ENCODE assay signal across 1 cellular context in the genomic region with DNA sequence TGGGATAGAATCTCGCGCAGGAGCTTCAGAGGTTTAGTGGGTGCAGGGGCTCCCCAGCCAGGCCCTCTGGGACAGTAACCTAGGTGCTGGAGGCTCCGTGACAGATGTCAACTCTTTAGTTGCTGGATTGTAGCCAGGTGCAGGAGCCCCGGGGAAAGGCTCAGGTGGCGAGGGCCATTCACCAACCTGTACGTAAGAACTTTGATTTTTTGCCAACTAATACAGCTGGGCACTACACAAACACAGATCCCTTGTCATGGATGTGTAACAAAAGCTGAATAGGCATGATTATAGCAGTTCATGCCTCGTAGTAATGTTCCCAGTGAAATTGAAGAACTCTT.
TF ChIP-seq lines count a peak whose summit lies in the region.

No MANE protein-coding gene starts in this region.

TF ChIP-seq in SK-N-SH, 30 proteins besides CTCF, POLR2A, EP300 and RAD21 (continued from another document):
- TF ChIP-seq, protein P1, sequence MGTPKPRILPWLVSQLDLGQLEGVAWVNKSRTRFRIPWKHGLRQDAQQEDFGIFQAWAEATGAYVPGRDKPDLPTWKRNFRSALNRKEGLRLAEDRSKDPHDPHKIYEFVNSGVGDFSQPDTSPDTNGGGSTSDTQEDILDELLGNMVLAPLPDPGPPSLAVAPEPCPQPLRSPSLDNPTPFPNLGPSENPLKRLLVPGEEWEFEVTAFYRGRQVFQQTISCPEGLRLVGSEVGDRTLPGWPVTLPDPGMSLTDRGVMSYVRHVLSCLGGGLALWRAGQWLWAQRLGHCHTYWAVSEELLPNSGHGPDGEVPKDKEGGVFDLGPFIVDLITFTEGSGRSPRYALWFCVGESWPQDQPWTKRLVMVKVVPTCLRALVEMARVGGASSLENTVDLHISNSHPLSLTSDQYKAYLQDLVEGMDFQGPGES (IDR thresholded peaks at IDR 0.05; ENCODE audit: low read depth, low read length): no peak
- TF ChIP-seq POLR2AphosphoS5 (IDR thresholded peaks at IDR 0.05; ENCODE audit: low read depth, low read length) (no peak), ELF1 (IDR thresholded peaks at IDR 0.05) (no peak), TEAD4 (IDR thresholded peaks at IDR 0.05; ENCODE audit: borderline replicate concordance, insufficient read depth) (no peak), FOXJ3 (CRISPR knock-in tag; IDR thresholded peaks at IDR 0.05) (no peak), SIN3A (IDR thresholded peaks at IDR 0.05; ENCODE audit: borderline replicate concordance, low read depth, low read length) (no peak), TAF1 (IDR thresholded peaks at IDR 0.05; ENCODE audit: borderline replicate concordance, low read depth, low read length) (no peak), JUND (IDR thresholded peaks at IDR 0.05) (no peak), SMC3 (IDR thresholded peaks at IDR 0.05; ENCODE audit: low read depth, low read length) (no peak)
- TF ChIP-seq, protein P2, sequence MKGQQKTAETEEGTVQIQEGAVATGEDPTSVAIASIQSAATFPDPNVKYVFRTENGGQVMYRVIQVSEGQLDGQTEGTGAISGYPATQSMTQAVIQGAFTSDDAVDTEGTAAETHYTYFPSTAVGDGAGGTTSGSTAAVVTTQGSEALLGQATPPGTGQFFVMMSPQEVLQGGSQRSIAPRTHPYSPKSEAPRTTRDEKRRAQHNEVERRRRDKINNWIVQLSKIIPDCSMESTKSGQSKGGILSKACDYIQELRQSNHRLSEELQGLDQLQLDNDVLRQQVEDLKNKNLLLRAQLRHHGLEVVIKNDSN (IDR thresholded peaks at IDR 0.05; ENCODE audit: borderline replicate concordance, low read depth): no peak
- TF ChIP-seq, protein P3, sequence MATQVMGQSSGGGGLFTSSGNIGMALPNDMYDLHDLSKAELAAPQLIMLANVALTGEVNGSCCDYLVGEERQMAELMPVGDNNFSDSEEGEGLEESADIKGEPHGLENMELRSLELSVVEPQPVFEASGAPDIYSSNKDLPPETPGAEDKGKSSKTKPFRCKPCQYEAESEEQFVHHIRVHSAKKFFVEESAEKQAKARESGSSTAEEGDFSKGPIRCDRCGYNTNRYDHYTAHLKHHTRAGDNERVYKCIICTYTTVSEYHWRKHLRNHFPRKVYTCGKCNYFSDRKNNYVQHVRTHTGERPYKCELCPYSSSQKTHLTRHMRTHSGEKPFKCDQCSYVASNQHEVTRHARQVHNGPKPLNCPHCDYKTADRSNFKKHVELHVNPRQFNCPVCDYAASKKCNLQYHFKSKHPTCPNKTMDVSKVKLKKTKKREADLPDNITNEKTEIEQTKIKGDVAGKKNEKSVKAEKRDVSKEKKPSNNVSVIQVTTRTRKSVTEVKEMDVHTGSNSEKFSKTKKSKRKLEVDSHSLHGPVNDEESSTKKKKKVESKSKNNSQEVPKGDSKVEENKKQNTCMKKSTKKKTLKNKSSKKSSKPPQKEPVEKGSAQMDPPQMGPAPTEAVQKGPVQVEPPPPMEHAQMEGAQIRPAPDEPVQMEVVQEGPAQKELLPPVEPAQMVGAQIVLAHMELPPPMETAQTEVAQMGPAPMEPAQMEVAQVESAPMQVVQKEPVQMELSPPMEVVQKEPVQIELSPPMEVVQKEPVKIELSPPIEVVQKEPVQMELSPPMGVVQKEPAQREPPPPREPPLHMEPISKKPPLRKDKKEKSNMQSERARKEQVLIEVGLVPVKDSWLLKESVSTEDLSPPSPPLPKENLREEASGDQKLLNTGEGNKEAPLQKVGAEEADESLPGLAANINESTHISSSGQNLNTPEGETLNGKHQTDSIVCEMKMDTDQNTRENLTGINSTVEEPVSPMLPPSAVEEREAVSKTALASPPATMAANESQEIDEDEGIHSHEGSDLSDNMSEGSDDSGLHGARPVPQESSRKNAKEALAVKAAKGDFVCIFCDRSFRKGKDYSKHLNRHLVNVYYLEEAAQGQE (IDR thresholded peaks at IDR 0.05; ENCODE audit: low read depth, low read length): no peak
